In genomic region chr2:63882395-63883130, GRCh38 we compare ENCODE assay signal across 25 cellular contexts. TPM values are rescaled to one million over a fixed set of nuclear protein-coding genes. Genes with fewer than 3 reads are reported as not detected.
DNase-seq lines count a peak whose midpoint lies in the region; ATAC-seq and TF ChIP-seq lines count a peak whose summit lies in the region.
"Had no signal": no experiment of that assay in that cellular context is flagged by ENCODE, and none has a peak within 500 bp of the region (broad histone marks: within the 10 kb centered on the region; RNA-seq: fewer than 3 reads in every experiment).

No MANE protein-coding gene starts in this region.

- no peak overlapping the region for H3K9ac ChIP-seq in neural progenitor cell
- H3K9ac ChIP-seq: SK-N-SH had no signal

- H3K36me3 Mint-ChIP-seq in activated T-cell treated with anti-CD3 and anti-CD28 coated beads, Interleukin-2, amount 50 U/mL, for 4 hours (ENCODE audit: insufficient read depth): peaks cover 21% of the 10 kb centered on the region
- H3K36me3 Mint-ChIP-seq in GM23338 (ENCODE audit: low read depth) (peaks cover 78% of the 10 kb centered on the region), nephron progenitor cell (ENCODE audit: low read depth) (peaks cover 32% of the 10 kb centered on the region), neural progenitor cell (peaks cover 17% of the 10 kb centered on the region), progenitor cell of endocrine pancreas (ENCODE audit: insufficient read depth) (peaks cover 22% of the 10 kb centered on the region)
- H3K36me3 Mint-ChIP-seq in activated T-helper 17 cell treated with anti-CD3 and anti-CD28 coated beads, Interleukin-2, amount 50 U/mL, for 72 hours (ENCODE audit: low read depth): peaks cover 85% of the 10 kb centered on the region

- no peak overlapping the region for H3K4me3 ChIP-seq in GM23338
- H3K4me3 ChIP-seq in MG63: no peak overlapping the region
- H3K4me3 ChIP-seq in neural progenitor cell: no peak overlapping the region
- H3K4me3 ChIP-seq: heart left ventricle, left lung, suprapubic skin, vagina had no signal

- H4K20me1 ChIP-seq in GM23338 (replicated peaks; ENCODE audit: insufficient read depth) (peaks cover 52% of the 10 kb centered on the region), neural progenitor cell (ENCODE audit: low read depth) (peaks cover 9% of the 10 kb centered on the region)

- H3K27ac ChIP-seq in GM23338 (ENCODE audit: low read depth) (peak overlapping the region; percentile 71), neural progenitor cell (no peak overlapping the region)
- H3K27ac ChIP-seq: heart left ventricle, HL-60, left lung, RWPE1, suprapubic skin, vagina, WERI-Rb-1 had no signal

- peaks cover 28% of the 10 kb centered on the region for H3K4me1 Mint-ChIP-seq in activated T-cell treated with anti-CD3 and anti-CD28 coated beads, Interleukin-2, amount 50 U/mL, for 4 hours (ENCODE audit: low read depth)
- H3K4me1 Mint-ChIP-seq in GM23338 (peaks cover 57% of the 10 kb centered on the region), nephron progenitor cell (peaks cover 10% of the 10 kb centered on the region), neural progenitor cell (peaks cover 9% of the 10 kb centered on the region), progenitor cell of endocrine pancreas (ENCODE audit: low read depth) (peaks cover 8% of the 10 kb centered on the region)
- peaks cover 21% of the 10 kb centered on the region for H3K4me1 Mint-ChIP-seq in activated T-helper 17 cell treated with anti-CD3 and anti-CD28 coated beads, Interleukin-2, amount 50 U/mL, for 72 hours
- H3K4me1 Mint-ChIP-seq: IgD-negative memory B cell had no signal

- H3K27me3 ChIP-seq in GM23338 (ENCODE audit: insufficient read depth) (no peaks in the 10 kb centered on the region), MG63 (no peaks in the 10 kb centered on the region), neural progenitor cell (no peaks in the 10 kb centered on the region)
- H3K27me3 ChIP-seq: heart left ventricle, left lung, suprapubic skin, vagina had no signal

- DNase-seq in activated T-cell treated with anti-CD3 and anti-CD28 coated beads, Interleukin-2, amount 50 U/mL, for 4 hours: no peak
- DNase-seq in activated T-cell treated with anti-CD3 and anti-CD28 coated beads for 4 hours (no peak), GM23338 (ENCODE audit: low spot score) (no peak), nephron progenitor cell (no peak), MG63 (no peak), neural progenitor cell (ENCODE audit: low spot score) (no peak), progenitor cell of endocrine pancreas (ENCODE audit: low spot score, unreplicated experiment) (no peak)
- DNase-seq: activated gamma-delta T cell treated with Interleukin-2 at 50 U/mL for 16 hours; cerebellar nuclear complex; H7; heart left ventricle; left lung; NCI-H1417 treated with DMSO at 0.1 percent for 48 hours; NCI-H510A treated with DMSO at 0.1 percent for 48 hours; SK-N-SH; stimulated activated CD8-positive, alpha-beta memory T cell treated with anti-CD3 and anti-CD28 coated beads, Interleukin-4, amount 100 ng/mL, for 48 hours; WERI-Rb-1 had no signal

- H3F3A ChIP-seq in GM23338 (replicated peaks; ENCODE audit: low read depth): peaks cover 19% of the 10 kb centered on the region; the same call in 1 of the 2 replicates
- peaks cover 20% of the 10 kb centered on the region for H3F3A ChIP-seq in neural progenitor cell (ENCODE audit: low read depth)

- H3K79me2 ChIP-seq in GM23338 (replicated peaks; ENCODE audit: insufficient read depth) (peaks cover 60% of the 10 kb centered on the region), neural progenitor cell (ENCODE audit: low read depth) (peaks cover 35% of the 10 kb centered on the region)

- no peak overlapping the region for H3K4me2 ChIP-seq in GM23338
- H3K4me2 ChIP-seq in neural progenitor cell: no peak overlapping the region
- H3K4me2 ChIP-seq: SK-N-SH had no signal

- no peaks in the 10 kb centered on the region for H3K27me3 Mint-ChIP-seq in activated T-cell treated with anti-CD3 and anti-CD28 coated beads, Interleukin-2, amount 50 U/mL, for 4 hours (ENCODE audit: low read depth)
- H3K27me3 Mint-ChIP-seq in GM23338 (ENCODE audit: insufficient read depth, low read depth, poor library complexity) (peaks cover 6% of the 10 kb centered on the region), nephron progenitor cell (ENCODE audit: low read depth, poor library complexity) (no peaks in the 10 kb centered on the region), neural progenitor cell (ENCODE audit: insufficient read depth, low read depth) (peaks cover 2% of the 10 kb centered on the region), progenitor cell of endocrine pancreas (no peaks in the 10 kb centered on the region)
- H3K27me3 Mint-ChIP-seq in activated T-helper 17 cell treated with anti-CD3 and anti-CD28 coated beads, Interleukin-2, amount 50 U/mL, for 72 hours: no peaks in the 10 kb centered on the region
- H3K27me3 Mint-ChIP-seq: IgD-negative memory B cell had no signal

- H3K36me3 ChIP-seq in GM23338 (ENCODE audit: insufficient read depth) (peaks cover 60% of the 10 kb centered on the region), MG63 (peaks cover 27% of the 10 kb centered on the region), neural progenitor cell (peaks cover 14% of the 10 kb centered on the region)

- no peak overlapping the region for H3K4me3 Mint-ChIP-seq in activated T-cell treated with anti-CD3 and anti-CD28 coated beads, Interleukin-2, amount 50 U/mL, for 4 hours
- H3K4me3 Mint-ChIP-seq in GM23338: no peak overlapping the region
- H3K4me3 Mint-ChIP-seq in activated T-helper 17 cell treated with anti-CD3 and anti-CD28 coated beads, Interleukin-2, amount 50 U/mL, for 72 hours: no peak overlapping the region
- H3K4me3 Mint-ChIP-seq in nephron progenitor cell: no peak overlapping the region
- no peak overlapping the region for H3K4me3 Mint-ChIP-seq in neural progenitor cell
- no peak overlapping the region for H3K4me3 Mint-ChIP-seq in progenitor cell of endocrine pancreas (ENCODE audit: low read depth)
- H3K4me3 Mint-ChIP-seq: IgD-negative memory B cell, mesothelial cell of epicardium had no signal

- H3K9me2 ChIP-seq in GM23338 (ENCODE audit: insufficient read depth): no peaks in the 10 kb centered on the region
- H3K9me2 ChIP-seq: SK-N-SH had no signal

- no peaks in the 10 kb centered on the region for H3K9me3 Mint-ChIP-seq in activated T-cell treated with anti-CD3 and anti-CD28 coated beads, Interleukin-2, amount 50 U/mL, for 4 hours
- H3K9me3 Mint-ChIP-seq in GM23338 (no peaks in the 10 kb centered on the region), nephron progenitor cell (no peaks in the 10 kb centered on the region), neural progenitor cell (no peaks in the 10 kb centered on the region), progenitor cell of endocrine pancreas (ENCODE audit: low read depth) (no peaks in the 10 kb centered on the region)
- H3K9me3 Mint-ChIP-seq in activated T-helper 17 cell treated with anti-CD3 and anti-CD28 coated beads, Interleukin-2, amount 50 U/mL, for 72 hours: no peaks in the 10 kb centered on the region
- H3K9me3 Mint-ChIP-seq: IgD-negative memory B cell, mesothelial cell of epicardium had no signal

- H3K4me1 ChIP-seq in GM23338 (ENCODE audit: insufficient read depth): peaks cover 40% of the 10 kb centered on the region
- peaks cover 19% of the 10 kb centered on the region for H3K4me1 ChIP-seq in neural progenitor cell
- H3K4me1 ChIP-seq: left lung, suprapubic skin, vagina had no signal

- H3K9me3 ChIP-seq in MG63 (no peaks in the 10 kb centered on the region), neural progenitor cell (ENCODE audit: low read depth) (no peaks in the 10 kb centered on the region)
- H3K9me3 ChIP-seq: heart left ventricle, left lung, SK-N-SH, suprapubic skin, vagina had no signal

- TF ChIP-seq CTCF in GM23338 (conservative IDR thresholded peaks at IDR 0.05; ENCODE audit: low read depth in 2 of 2) (no peak), nephron progenitor cell (IDR thresholded peaks at IDR 0.05) (no peak), neural progenitor cell (IDR thresholded peaks at IDR 0.05) (no peak), progenitor cell of endocrine pancreas (IDR thresholded peaks at IDR 0.05; ENCODE audit: unreplicated experiment) (no peak)

- H2AFZ ChIP-seq in GM23338 (no peak overlapping the region), neural progenitor cell (replicated peaks) (no peak overlapping the region)

- H3K27ac Mint-ChIP-seq in GM23338 (peak overlapping the region; percentile 58), nephron progenitor cell (peak overlapping the region; percentile 84), neural progenitor cell (no peak overlapping the region), progenitor cell of endocrine pancreas (no peak overlapping the region)
- peak overlapping the region; percentile 41 for H3K27ac Mint-ChIP-seq in activated T-helper 17 cell treated with anti-CD3 and anti-CD28 coated beads, Interleukin-2, amount 50 U/mL, for 72 hours
- H3K27ac Mint-ChIP-seq: IgD-negative memory B cell had no signal

- peak; percentile 63 to 71 for ATAC-seq in activated T-cell treated with anti-CD3 and anti-CD28 coated beads, Interleukin-2, amount 50 U/mL, for 4 hours
- ATAC-seq in GM23338: no peak
- peak; percentile 35 for ATAC-seq in activated T-helper 17 cell treated with anti-CD3 and anti-CD28 coated beads, Interleukin-2, amount 50 U/mL, for 72 hours (replicated peaks)
- ATAC-seq: heart left ventricle, left lung, sciatic nerve had no signal

TF ChIP-seq in GM23338, 12 proteins besides CTCF, POLR2A, EP300 and RAD21 (continues in another document):
- no peak for TF ChIP-seq CREB1 (CRISPR knock-in tag; IDR thresholded peaks at IDR 0.05; ENCODE audit: low read depth)

RNA-seq across cellular contexts. Expression of gene UGP2, which starts 40.9 kb away (rescaled TPM):
- 10 to 100 TPM; 46.1 to 48.6 (median 47.7) TPM for total RNA-seq in activated T-cell treated with anti-CD3 and anti-CD28 coated beads, Interleukin-2, amount 50 U/mL, for 4 hours
- total RNA-seq in GM23338 (2014; rRNA removed; shearing (Covaris generic)): 742 and 744 TPM in 2 replicates
- 906 and 943 TPM in 2 replicates for polyA plus RNA-seq in GM23338 (2016; fragmentation: Nextera tagmentation; extraction: Ambion mirVana)
- total RNA-seq in activated T-helper 17 cell treated with anti-CD3 and anti-CD28 coated beads, Interleukin-2, amount 50 U/mL, for 72 hours: 100 to 1,000 TPM; 111 to 114 TPM
- total RNA-seq in MG63 (2014; rRNA removed; shearing (Covaris generic); ENCODE audit: low replicate concordance): 31.2 and 41.4 TPM in 2 replicates
- total RNA-seq in neural progenitor cell (ENCODE audit: low replicate concordance) (78.6 and 126 TPM in 2 replicates), progenitor cell of endocrine pancreas (76.6 and 81.2 TPM in 2 replicates)

Comparison
In these comparisons a context has a peak if more than half of its experiments do, and no peak if none do; other contexts are left out.
1. H3K27ac Mint-ChIP-seq: peak in GM23338 (single experiment), activated T-helper 17 cell treated with anti-CD3 and anti-CD28 coated beads, Interleukin-2, amount 50 U/mL, for 72 hours (single experiment) and nephron progenitor cell (single experiment); none in neural progenitor cell (single experiment) and progenitor cell of endocrine pancreas (single experiment).